In genomic region chr1:29004813-29005212, GRCh38 we compare ENCODE assay signal across 19 cellular contexts.
DNase-seq lines count a peak whose midpoint lies in the region; ATAC-seq and TF ChIP-seq lines count a peak whose summit lies in the region.
"Had no signal": no experiment of that assay in that cellular context is flagged by ENCODE, and none has a peak within 500 bp of the region (broad histone marks: within the 10 kb centered on the region; RNA-seq: fewer than 3 reads in every experiment).

No MANE protein-coding gene starts in this region.

- H3K27me3 ChIP-seq in uterus (no peaks in the 10 kb centered on the region), endodermal cell (ENCODE audit: control insufficient read depth, insufficient read depth, low read length, poor library complexity, severe bottlenecking) (no peaks in the 10 kb centered on the region)
- H3K27me3 ChIP-seq: BLaER1 had no signal

- H3K4me3 ChIP-seq in mucosa of descending colon = no peak overlapping the region
- H3K4me3 ChIP-seq in uterus = no peak overlapping the region
- no peak overlapping the region for H3K4me3 ChIP-seq in endodermal cell (ENCODE audit: low read length)
- H3K4me3 ChIP-seq: A549, BLaER1 had no signal

- H3K4me3 Mint-ChIP-seq in activated CD8-positive, alpha-beta T cell treated with anti-CD3 and anti-CD28 coated beads for 36 hours = no peak overlapping the region
- H3K4me3 Mint-ChIP-seq in activated CD8-positive, alpha-beta T cell treated with anti-CD3 and anti-CD28 coated beads, Interleukin-2, amount 10 ng/mL, durations not matched to agents 7 days and 5 days = no peak overlapping the region
- H3K4me3 Mint-ChIP-seq in IgD-negative memory B cell = no peak overlapping the region
- no peak overlapping the region for H3K4me3 Mint-ChIP-seq in endodermal cell
- H3K4me3 Mint-ChIP-seq: CD14-positive monocyte; CD4-positive, alpha-beta memory T cell; HFFc6 had no signal

- ATAC-seq in activated CD8-positive, alpha-beta T cell treated with anti-CD3 and anti-CD28 coated beads for 36 hours = no peak
- ATAC-seq in activated CD8-positive, alpha-beta T cell treated with anti-CD3 and anti-CD28 coated beads, Interleukin-2, amount 10 ng/mL, durations not matched to agents 7 days and 5 days = no peak
- ATAC-seq in mucosa of descending colon = peak; percentile 65
- ATAC-seq: A549, HCT116 had no signal

- H3K9me3 Mint-ChIP-seq in activated CD8-positive, alpha-beta T cell treated with anti-CD3 and anti-CD28 coated beads for 36 hours = no peaks in the 10 kb centered on the region
- no peaks in the 10 kb centered on the region for H3K9me3 Mint-ChIP-seq in activated CD8-positive, alpha-beta T cell treated with anti-CD3 and anti-CD28 coated beads, Interleukin-2, amount 10 ng/mL, durations not matched to agents 7 days and 5 days (ENCODE audit: insufficient read depth)
- H3K9me3 Mint-ChIP-seq in IgD-negative memory B cell (no peaks in the 10 kb centered on the region), endodermal cell (no peaks in the 10 kb centered on the region)
- H3K9me3 Mint-ChIP-seq: CD14-positive monocyte; CD4-positive, alpha-beta memory T cell; HFFc6 had no signal

- H3K9me3 ChIP-seq in mucosa of descending colon (no peaks in the 10 kb centered on the region), uterus (no peaks in the 10 kb centered on the region), endodermal cell (ENCODE audit: control insufficient read depth, low read length) (no peaks in the 10 kb centered on the region)
- H3K9me3 ChIP-seq: A549, BLaER1 had no signal

- H3K27ac Mint-ChIP-seq in activated CD8-positive, alpha-beta T cell treated with anti-CD3 and anti-CD28 coated beads for 36 hours = peak overlapping the region; percentile 36
- H3K27ac Mint-ChIP-seq in activated CD8-positive, alpha-beta T cell treated with anti-CD3 and anti-CD28 coated beads, Interleukin-2, amount 10 ng/mL, durations not matched to agents 7 days and 5 days = no peak overlapping the region
- H3K27ac Mint-ChIP-seq in IgD-negative memory B cell = peak overlapping the region in 2 of 3 donors; percentile 14 to 77
- H3K27ac Mint-ChIP-seq in endodermal cell = no peak overlapping the region
- H3K27ac Mint-ChIP-seq: CD14-positive monocyte, HFFc6 had no signal

- no peak for TF ChIP-seq POLR2A in uterus (IDR thresholded peaks at IDR 0.05)

- no peak for DNase-seq in activated CD8-positive, alpha-beta T cell treated with anti-CD3 and anti-CD28 coated beads for 36 hours
- DNase-seq in activated CD8-positive, alpha-beta T cell treated with anti-CD3 and anti-CD28 coated beads, Interleukin-2, amount 10 ng/mL, durations not matched to agents 7 days and 5 days = no peak
- no peak for DNase-seq in mucosa of descending colon
- no peak for DNase-seq in uterus
- no peak for DNase-seq in activated CD8-positive, alpha-beta memory T cell treated with anti-CD3 and anti-CD28 coated beads, Interleukin-2, amount 50 U/mL, for 48 hours
- no peak for DNase-seq in endodermal cell
- DNase-seq: Calu3; CD4-positive, alpha-beta memory T cell; DMS79 treated with DMSO at 0.1 percent for 48 hours; GF-D8; GOT3; H7; HFFc6 had no signal

- H3K36me3 Mint-ChIP-seq in activated CD8-positive, alpha-beta T cell treated with anti-CD3 and anti-CD28 coated beads for 36 hours (ENCODE audit: low read depth) = peaks cover 14% of the 10 kb centered on the region
- H3K36me3 Mint-ChIP-seq in activated CD8-positive, alpha-beta T cell treated with anti-CD3 and anti-CD28 coated beads, Interleukin-2, amount 10 ng/mL, durations not matched to agents 7 days and 5 days (ENCODE audit: low read depth) = peaks cover 32% of the 10 kb centered on the region
- H3K36me3 Mint-ChIP-seq in IgD-negative memory B cell (peaks cover 9% of the 10 kb centered on the region), endodermal cell (ENCODE audit: low read depth) (peaks cover 17% of the 10 kb centered on the region)

- no peaks in the 10 kb centered on the region for H3K27me3 Mint-ChIP-seq in activated CD8-positive, alpha-beta T cell treated with anti-CD3 and anti-CD28 coated beads for 36 hours
- H3K27me3 Mint-ChIP-seq in activated CD8-positive, alpha-beta T cell treated with anti-CD3 and anti-CD28 coated beads, Interleukin-2, amount 10 ng/mL, durations not matched to agents 7 days and 5 days (ENCODE audit: low read depth) = no peaks in the 10 kb centered on the region
- H3K27me3 Mint-ChIP-seq in IgD-negative memory B cell = no peaks in the 10 kb centered on the region
- H3K27me3 Mint-ChIP-seq in endodermal cell (ENCODE audit: insufficient read depth) = no peaks in the 10 kb centered on the region
- H3K27me3 Mint-ChIP-seq: CD4-positive, alpha-beta memory T cell had no signal

- H3K9ac ChIP-seq in endodermal cell (ENCODE audit: extremely low read depth, low read length, poor library complexity, severe bottlenecking) = no peak overlapping the region
- H3K9ac ChIP-seq: BLaER1 had no signal

- WGBS in endodermal cell (ENCODE audit: insufficient coverage in 1 of 2, insufficient read length in 1 of 2), 2 experiments = 95 to 100% methylated on average over 3 of the region's 3 CpGs

- TF ChIP-seq CTCF in activated CD8-positive, alpha-beta T cell treated with anti-CD3 and anti-CD28 coated beads for 36 hours (IDR thresholded peaks at IDR 0.05) = no peak
- no peak for TF ChIP-seq CTCF in mucosa of descending colon (IDR thresholded peaks at IDR 0.05)
- TF ChIP-seq CTCF in uterus (IDR thresholded peaks at IDR 0.05) = no peak
- no peak for TF ChIP-seq CTCF in endodermal cell (conservative IDR thresholded peaks at IDR 0.05)

- H3K4me1 ChIP-seq in mucosa of descending colon (ENCODE audit: low read depth) = no peaks in the 10 kb centered on the region
- no peaks in the 10 kb centered on the region for H3K4me1 ChIP-seq in uterus
- no peaks in the 10 kb centered on the region for H3K4me1 ChIP-seq in endodermal cell (ENCODE audit: control insufficient read depth, insufficient read depth, low read length)
- H3K4me1 ChIP-seq: A549, BLaER1 had no signal

- H3K36me3 ChIP-seq in mucosa of descending colon (ENCODE audit: low read depth) (no peaks in the 10 kb centered on the region), uterus (no peaks in the 10 kb centered on the region), endodermal cell (ENCODE audit: control insufficient read depth, insufficient read depth, low read length) (no peaks in the 10 kb centered on the region)

- POLR2A ChIA-PET in activated CD8-positive, alpha-beta T cell treated with anti-CD3 and anti-CD28 coated beads for 36 hours (lab: Charles Lee) = no interaction called here
- POLR2A ChIA-PET in activated CD8-positive, alpha-beta T cell treated with anti-CD3 and anti-CD28 coated beads, Interleukin-2, amount 10 ng/mL, durations not matched to agents 7 days and 5 days (lab: Charles Lee) = no interaction called here

- CTCF ChIA-PET in activated CD8-positive, alpha-beta T cell treated with anti-CD3 and anti-CD28 coated beads for 36 hours (lab: Charles Lee) = no interaction called here
- CTCF ChIA-PET in activated CD8-positive, alpha-beta T cell treated with anti-CD3 and anti-CD28 coated beads, Interleukin-2, amount 10 ng/mL, durations not matched to agents 7 days and 5 days (lab: Charles Lee) = interaction anchor here (1.4 kb wide), 1 partner anchor 29 kb away, joined by 5 read pairs; no protein-coding TSS in a partner anchor

- H3K27ac ChIP-seq in uterus = peak overlapping the region; percentile 41 to 53
- no peak overlapping the region for H3K27ac ChIP-seq in endodermal cell (ENCODE audit: low read depth, low read length)
- H3K27ac ChIP-seq: 22Rv1, A549, BLaER1 had no signal

- peaks cover 19% of the 10 kb centered on the region for H3K4me1 Mint-ChIP-seq in activated CD8-positive, alpha-beta T cell treated with anti-CD3 and anti-CD28 coated beads for 36 hours (ENCODE audit: low read depth)
- H3K4me1 Mint-ChIP-seq in activated CD8-positive, alpha-beta T cell treated with anti-CD3 and anti-CD28 coated beads, Interleukin-2, amount 10 ng/mL, durations not matched to agents 7 days and 5 days (ENCODE audit: low read depth) = peaks cover 8% of the 10 kb centered on the region
- H3K4me1 Mint-ChIP-seq in IgD-negative memory B cell = peaks cover 9 to 16% (median 10%) of the 10 kb centered on the region in 3 donors
- H3K4me1 Mint-ChIP-seq in endodermal cell = peaks cover 12% of the 10 kb centered on the region
- H3K4me1 Mint-ChIP-seq: CD14-positive monocyte had no signal

- intact Hi-C loops in activated CD8-positive, alpha-beta T cell treated with anti-CD3 and anti-CD28 coated beads for 36 hours (cut with micrococcal nuclease) = no loop called here
- intact Hi-C loops in mucosa of descending colon (cut with DNase I, micrococcal nuclease) (no loop called here), uterus (cut with DNase I; ENCODE audit: low total_unique reads) (no loop called here)

Comparison
In these comparisons a context has a peak if more than half of its experiments do, and no peak if none do; other contexts are left out.
1. H3K27ac Mint-ChIP-seq: peak in activated CD8-positive, alpha-beta T cell treated with anti-CD3 and anti-CD28 coated beads for 36 hours (single experiment) and IgD-negative memory B cell (2 of 3); none in activated CD8-positive, alpha-beta T cell treated with anti-CD3 and anti-CD28 coated beads, Interleukin-2, amount 10 ng/mL, durations not matched to agents 7 days and 5 days (single experiment) and endodermal cell (single experiment).